In genomic region chr19:45809643-45810159, GRCh38 we compare ENCODE assay signal across 10 cellular contexts. TPM values are rescaled to one million over a fixed set of nuclear protein-coding genes. Genes with fewer than 3 reads are reported as not detected.
DNase-seq lines count a peak whose midpoint lies in the region; ATAC-seq and FAIRE-seq lines count a peak whose summit lies in the region.
"Had no signal": no experiment of that assay in that cellular context is flagged by ENCODE, and none has a peak within 500 bp of the region (broad histone marks: within the 10 kb centered on the region; RNA-seq: fewer than 3 reads in every experiment).

No MANE protein-coding gene starts in this region.

- no peak for FAIRE-seq in small intestine (lab: Jason Lieb, UNC)
- FAIRE-seq: islet of Langerhans had no signal

- no peaks in the 10 kb centered on the region for H3K27me3 ChIP-seq in small intestine (ENCODE audit: control insufficient read depth in 2 of 2, insufficient read depth in 2 of 2, low read length in 2 of 2)
- H3K27me3 ChIP-seq: transverse colon had no signal

- 9 to 26% (median 20%) methylated on average over 7 of the region's 7 CpGs for WGBS in small intestine, 3 donors

- H3K27ac ChIP-seq in small intestine (ENCODE audit: low read depth in 1 of 2, low read length in 1 of 2), result no peak overlapping the region
- H3K27ac ChIP-seq: transverse colon had no signal

- peaks cover 13% of the 10 kb centered on the region for H3K4me1 Mint-ChIP-seq in activated naive CD4-positive, alpha-beta T cell treated with anti-CD3 and anti-CD28 coated beads, Interleukin-2, amount 10 ng/mL, durations not matched to agents 7 days and 5 days

- no peaks in the 10 kb centered on the region for H3K9me3 Mint-ChIP-seq in activated naive CD4-positive, alpha-beta T cell treated with anti-CD3 and anti-CD28 coated beads, Interleukin-2, amount 10 ng/mL, durations not matched to agents 7 days and 5 days

- H3K4me3 Mint-ChIP-seq in activated naive CD4-positive, alpha-beta T cell treated with anti-CD3 and anti-CD28 coated beads, Interleukin-2, amount 10 ng/mL, durations not matched to agents 7 days and 5 days, result no peak overlapping the region

- H3K4me1 ChIP-seq in small intestine (ENCODE audit: control insufficient read depth in 2 of 2, insufficient read depth in 1 of 2, low read depth in 1 of 2, low read length in 1 of 2), result peaks cover 0 to 4% of the 10 kb centered on the region in 2 donors

- no peaks in the 10 kb centered on the region for H3K36me3 Mint-ChIP-seq in activated naive CD4-positive, alpha-beta T cell treated with anti-CD3 and anti-CD28 coated beads, Interleukin-2, amount 10 ng/mL, durations not matched to agents 7 days and 5 days

- H3K9me3 ChIP-seq in small intestine (ENCODE audit: control insufficient read depth, low read depth), result no peaks in the 10 kb centered on the region
- H3K9me3 ChIP-seq: transverse colon had no signal

- CTCF ChIA-PET in activated naive CD4-positive, alpha-beta T cell treated with anti-CD3 and anti-CD28 coated beads, Interleukin-2, amount 10 ng/mL, durations not matched to agents 7 days and 5 days (lab: Charles Lee), result interaction anchor here (1.4 to 1.8 kb wide), 2 partner anchors 10 to 41 kb away, joined by 6 to 7 read pairs; partner anchors contain the start of gene SIX5

- no peak overlapping the region for H3K4me3 ChIP-seq in small intestine (ENCODE audit: low read depth in 1 of 2, low read length in 2 of 2)
- H3K4me3 ChIP-seq: transverse colon had no signal

- ATAC-seq in activated CD4-positive, CD25-positive, alpha-beta regulatory T cell treated with anti-CD3 and anti-CD28 coated beads, Interleukin-2, amount 50 U/mL, for 24 hours, result peak; percentile 35 to 55
- ATAC-seq in HG03097 (IDR thresholded peaks at IDR 0.05; ENCODE audit: low FRiP score, unreplicated experiment), result no peak
- no peak for ATAC-seq in GM21576 (IDR thresholded peaks at IDR 0.05; ENCODE audit: unreplicated experiment)

- peaks cover 23% of the 10 kb centered on the region for H3K27me3 Mint-ChIP-seq in activated naive CD4-positive, alpha-beta T cell treated with anti-CD3 and anti-CD28 coated beads, Interleukin-2, amount 10 ng/mL, durations not matched to agents 7 days and 5 days

- no peaks in the 10 kb centered on the region for H3K36me3 ChIP-seq in small intestine (ENCODE audit: control insufficient read depth in 2 of 2, insufficient read depth in 2 of 2, low read length in 2 of 2)
- H3K36me3 ChIP-seq: transverse colon had no signal

- H3K27ac Mint-ChIP-seq in activated naive CD4-positive, alpha-beta T cell treated with anti-CD3 and anti-CD28 coated beads, Interleukin-2, amount 10 ng/mL, durations not matched to agents 7 days and 5 days, result no peak overlapping the region

- DNase-seq in activated CD4-positive, CD25-positive, alpha-beta regulatory T cell treated with anti-CD3 and anti-CD28 coated beads, Interleukin-2, amount 50 U/mL, for 72 hours, result no peak
- DNase-seq in NCI-H2196 treated with DMSO at 0.1 percent for 48 hours (lab: John Stamatoyannopoulos, UW; ENCODE audit: unreplicated experiment) (peak; percentile 38), cerebellum (ENCODE audit: low spot score) (peak; percentile 49), small intestine (peak; percentile 36)
- DNase-seq in activated naive CD4-positive, alpha-beta T cell treated with anti-CD3 and anti-CD28 coated beads, Interleukin-2, amount 10 ng/mL, durations not matched to agents 7 days and 5 days, result no peak
- DNase-seq: transverse colon had no signal

RNA-seq across cellular contexts. Expression of gene RSPH6A, which starts 5.4 kb away (rescaled TPM):
- total RNA-seq in cerebellum, result not detected
- polyA plus RNA-seq in small intestine, result under 1 TPM in 1 of 3 donors, not detected in 2; 0.07 TPM

RNA-seq across cellular contexts. Expression of gene DMWD, which starts 17.1 kb away (rescaled TPM):
- total RNA-seq in cerebellum, result 42.3 TPM
- polyA plus RNA-seq in small intestine, result 10 to 100 TPM in 1 of 3 donors, 1 to 10 TPM in 2; 4.6 to 20.9 (median 4.9) TPM

RNA-seq across cellular contexts. Expression of gene DMPK, which starts 27.4 kb away (rescaled TPM):
- 27.9 TPM for total RNA-seq in cerebellum
- 10 to 100 TPM; 12.7 to 42.2 (median 17.0) TPM for polyA plus RNA-seq in small intestine

RNA-seq across cellular contexts. Expression of gene SIX5, which starts 40.6 kb away (rescaled TPM):
- total RNA-seq in cerebellum, result 3.4 TPM
- 10 to 100 TPM in 1 of 3 donors, 1 to 10 TPM in 2; 1.6 to 12.4 (median 3.5) TPM for polyA plus RNA-seq in small intestine

RNA-seq across cellular contexts. Expression of gene SYMPK, which starts 53.2 kb away (rescaled TPM):
- 27.1 TPM for total RNA-seq in cerebellum
- 100 to 1,000 TPM in 1 of 3 donors, 10 to 100 TPM in 2; 68.1 to 106 (median 76.7) TPM for polyA plus RNA-seq in small intestine

Comparison
In these comparisons a context has a peak if more than half of its experiments do, and no peak if none do; other contexts are left out.
1. ATAC-seq: peak in activated CD4-positive, CD25-positive, alpha-beta regulatory T cell treated with anti-CD3 and anti-CD28 coated beads, Interleukin-2, amount 50 U/mL, for 24 hours (2 of 2); none in HG03097 (single experiment) and GM21576 (single experiment).
2. DNase-seq: peak in NCI-H2196 treated with DMSO at 0.1 percent for 48 hours (single experiment), cerebellum (single experiment) and small intestine (single experiment); none in activated CD4-positive, CD25-positive, alpha-beta regulatory T cell treated with anti-CD3 and anti-CD28 coated beads, Interleukin-2, amount 50 U/mL, for 72 hours (single experiment) and activated naive CD4-positive, alpha-beta T cell treated with anti-CD3 and anti-CD28 coated beads, Interleukin-2, amount 10 ng/mL, durations not matched to agents 7 days and 5 days (single experiment).